ENCODE assay signal across 8 cellular contexts in genomic region chr1:9198538-9199361, GRCh38. TPM values are rescaled to one million over a fixed set of nuclear protein-coding genes. Genes with fewer than 3 reads are reported as not detected.
A peak's percentile ranks its signal among the peaks of the same experiment; 100 is the strongest.
DNase-seq lines count a peak whose midpoint lies in the region; ATAC-seq and TF ChIP-seq lines count a peak whose summit lies in the region.

No MANE protein-coding gene starts in this region.

- intact Hi-C loops in stomach (cut with DNase I; ENCODE audit: low total_unique reads): loop anchor here (5.0 kb wide), 1 partner anchor 91 kb away; no protein-coding TSS in a partner anchor
- intact Hi-C loops in colonic mucosa (cut with DNase I): no loop called here
- intact Hi-C loops in OCI-LY7 (cut with micrococcal nuclease; ENCODE audit: unreplicated experiment): loop anchor here (5.0 kb wide), 1 partner anchor 191 kb away; no protein-coding TSS in a partner anchor

- TF ChIP-seq POLR2A in stomach (IDR thresholded peaks at IDR 0.05): no peak

- no TSS peak for BruUV-seq in OCI-LY7 (replicated peaks; lab: Mats Ljungman, UMichigan)

- no peak overlapping the region for H3K4me3 Mint-ChIP-seq in activated CD4-positive, alpha-beta T cell treated with anti-CD3 and anti-CD28 coated beads, Interleukin-2, amount 10 ng/mL, durations not matched to agents 7 days and 5 days
- peak overlapping the region; percentile 50 to 57 for H3K4me3 Mint-ChIP-seq in activated T-cell treated with anti-CD3 and anti-CD28 coated beads, Interleukin-2, amount 50 U/mL, for 72 hours

- no peaks in the 10 kb centered on the region for H4K20me1 ChIP-seq in OCI-LY7 (ENCODE audit: insufficient read depth, low read length)

- H3K27me3 ChIP-seq in iPS-20b (ENCODE audit: insufficient read depth, low read length): peaks cover 73% of the 10 kb centered on the region
- peaks cover 6 to 73% (median 68%) of the 10 kb centered on the region in 3 donors for H3K27me3 ChIP-seq in stomach
- H3K27me3 ChIP-seq in colonic mucosa: peaks cover 64% of the 10 kb centered on the region

- H3K9ac ChIP-seq in iPS-20b (ENCODE audit: low read depth, low read length): no peak overlapping the region
- no peak overlapping the region for H3K9ac ChIP-seq in colonic mucosa (ENCODE audit: low read depth in 2 of 2, low read length in 2 of 2)

- H3K27ac ChIP-seq in iPS-20b (ENCODE audit: low read length) (no peak overlapping the region), stomach (no peak overlapping the region), colonic mucosa (no peak overlapping the region), OCI-LY7 (ENCODE audit: low read depth, low read length, poor library complexity, severe bottlenecking) (no peak overlapping the region)

- DNase-seq in activated CD4-positive, alpha-beta T cell treated with anti-CD3 and anti-CD28 coated beads for 48 hours: peak; percentile 27
- no peak for DNase-seq in activated CD4-positive, alpha-beta T cell treated with anti-CD3 and anti-CD28 coated beads, Interleukin-2, amount 10 ng/mL, durations not matched to agents 7 days and 5 days
- DNase-seq in activated T-cell treated with anti-CD3 and anti-CD28 coated beads, Interleukin-2, amount 50 U/mL, for 72 hours: peak in 1 of 2 donors; percentile 28
- DNase-seq in stomach (no peak), colonic mucosa (no peak), 8988T (no peak), OCI-LY7 (ENCODE audit: low spot score) (no peak)

- no peak overlapping the region for H3K27ac Mint-ChIP-seq in activated CD4-positive, alpha-beta T cell treated with anti-CD3 and anti-CD28 coated beads, Interleukin-2, amount 10 ng/mL, durations not matched to agents 7 days and 5 days
- no peak overlapping the region for H3K27ac Mint-ChIP-seq in activated T-cell treated with anti-CD3 and anti-CD28 coated beads, Interleukin-2, amount 50 U/mL, for 72 hours

- H3K4me1 ChIP-seq in iPS-20b (ENCODE audit: insufficient read depth, low read length) (peaks cover 7% of the 10 kb centered on the region; the same call in 1 of the 2 replicates), stomach (peaks cover 30 to 54% (median 38%) of the 10 kb centered on the region in 4 donors), colonic mucosa (peaks cover 3% of the 10 kb centered on the region), OCI-LY7 (ENCODE audit: insufficient read depth, low read length, poor library complexity, severe bottlenecking) (peaks cover 3% of the 10 kb centered on the region)

- TF ChIP-seq CTCF in stomach (IDR thresholded peaks at IDR 0.05): peak in 2 of 7 experiments; percentile 11 to 12
- no peak for TF ChIP-seq CTCF in colonic mucosa (IDR thresholded peaks at IDR 0.05)
- TF ChIP-seq CTCF in OCI-LY7 (conservative IDR thresholded peaks at IDR 0.05; ENCODE audit: low read length): no peak

- no peak for TF ChIP-seq EP300 in stomach (IDR thresholded peaks at IDR 0.05)

- peaks cover 72% of the 10 kb centered on the region for H3K27me3 Mint-ChIP-seq in activated CD4-positive, alpha-beta T cell treated with anti-CD3 and anti-CD28 coated beads, Interleukin-2, amount 10 ng/mL, durations not matched to agents 7 days and 5 days
- H3K27me3 Mint-ChIP-seq in activated T-cell treated with anti-CD3 and anti-CD28 coated beads, Interleukin-2, amount 50 U/mL, for 72 hours (ENCODE audit: low read depth): peaks cover 70% of the 10 kb centered on the region

- 19 to 62% (median 21%) methylated on average over 19 to 54 of the region's 54 CpGs for WGBS in stomach, 5 donors

- no peaks in the 10 kb centered on the region for H3K36me3 ChIP-seq in iPS-20b (ENCODE audit: insufficient read depth, low read depth, low read length)
- H3K36me3 ChIP-seq in stomach: no peaks in the 10 kb centered on the region
- H3K36me3 ChIP-seq in colonic mucosa: no peaks in the 10 kb centered on the region
- H3K36me3 ChIP-seq in OCI-LY7 (ENCODE audit: insufficient read depth, low read length): no peaks in the 10 kb centered on the region

- no peaks in the 10 kb centered on the region for H3K36me3 Mint-ChIP-seq in activated CD4-positive, alpha-beta T cell treated with anti-CD3 and anti-CD28 coated beads, Interleukin-2, amount 10 ng/mL, durations not matched to agents 7 days and 5 days (ENCODE audit: low read depth)
- no peaks in the 10 kb centered on the region for H3K36me3 Mint-ChIP-seq in activated T-cell treated with anti-CD3 and anti-CD28 coated beads, Interleukin-2, amount 50 U/mL, for 72 hours (ENCODE audit: insufficient read depth in 2 of 2)

- no peaks in the 10 kb centered on the region for H3K9me2 ChIP-seq in OCI-LY7 (ENCODE audit: insufficient read depth, low read length)

- peak; percentile 10 to 26 for ATAC-seq in activated T-cell treated with anti-CD3 and anti-CD28 coated beads, Interleukin-2, amount 50 U/mL, for 72 hours (replicated peaks in 1 of 2)

- H3K79me2 ChIP-seq in OCI-LY7 (ENCODE audit: insufficient read depth, low read depth, low read length): no peaks in the 10 kb centered on the region

- CTCF ChIA-PET in activated CD4-positive, alpha-beta T cell treated with anti-CD3 and anti-CD28 coated beads, Interleukin-2, amount 10 ng/mL, durations not matched to agents 7 days and 5 days (lab: Charles Lee): interaction anchor here (1.4 to 1.5 kb wide), 2 partner anchors 15 to 36 kb away, joined by 3 read pairs; partner anchors contain the start of gene H6PD
- CTCF ChIA-PET in OCI-LY7 (lab: Charles Lee; ENCODE audit: unreplicated experiment): no interaction called here

- no peak overlapping the region for H2AFZ ChIP-seq in OCI-LY7 (ENCODE audit: low read length)

- H3K4me3 ChIP-seq in iPS-20b (ENCODE audit: low read length) (peak overlapping the region; percentile 62; the same call in 1 of the 2 replicates), stomach (peak overlapping the region in 3 of 4 donors; percentile 0 to 21 (median 11)), colonic mucosa (no peak overlapping the region), OCI-LY7 (ENCODE audit: low read depth, low read length, poor library complexity, severe bottlenecking) (no peak overlapping the region)

- POLR2A ChIA-PET in activated CD4-positive, alpha-beta T cell treated with anti-CD3 and anti-CD28 coated beads, Interleukin-2, amount 10 ng/mL, durations not matched to agents 7 days and 5 days (lab: Charles Lee): no interaction called here
- POLR2A ChIA-PET in OCI-LY7 (lab: Charles Lee): no interaction called here

- H3K4me2 ChIP-seq in OCI-LY7 (ENCODE audit: low read length): no peak overlapping the region

- no peaks in the 10 kb centered on the region for H3K9me3 Mint-ChIP-seq in activated CD4-positive, alpha-beta T cell treated with anti-CD3 and anti-CD28 coated beads, Interleukin-2, amount 10 ng/mL, durations not matched to agents 7 days and 5 days
- H3K9me3 Mint-ChIP-seq in activated T-cell treated with anti-CD3 and anti-CD28 coated beads, Interleukin-2, amount 50 U/mL, for 72 hours: no peaks in the 10 kb centered on the region

- H3K4me1 Mint-ChIP-seq in activated CD4-positive, alpha-beta T cell treated with anti-CD3 and anti-CD28 coated beads, Interleukin-2, amount 10 ng/mL, durations not matched to agents 7 days and 5 days: peaks cover 40% of the 10 kb centered on the region
- H3K4me1 Mint-ChIP-seq in activated T-cell treated with anti-CD3 and anti-CD28 coated beads, Interleukin-2, amount 50 U/mL, for 72 hours (ENCODE audit: low read depth): peaks cover 52% of the 10 kb centered on the region

- H3K9me3 ChIP-seq in iPS-20b (ENCODE audit: insufficient read depth, low read depth, low read length) (no peaks in the 10 kb centered on the region), stomach (no peaks in the 10 kb centered on the region), colonic mucosa (no peaks in the 10 kb centered on the region), OCI-LY7 (ENCODE audit: low read length) (no peaks in the 10 kb centered on the region)

RNA-seq across cellular contexts. Expression of gene H6PD, which starts 35.8 kb away (rescaled TPM):
- 10 to 100 TPM; 15.1 to 15.3 TPM for total RNA-seq in activated CD4-positive, alpha-beta T cell treated with anti-CD3 and anti-CD28 coated beads, Interleukin-2, amount 10 ng/mL, durations not matched to agents 7 days and 5 days
- total RNA-seq in activated T-cell treated with anti-CD3 and anti-CD28 coated beads, Interleukin-2, amount 50 U/mL, for 72 hours: 10 to 100 TPM; 20.2 to 21.0 TPM
- total RNA-seq in stomach: 10 to 100 TPM; 17.9 to 54.3 (median 34.9) TPM
- 1 to 10 TPM; 3.2 to 9.2 (median 7.5) TPM for polyA plus RNA-seq in stomach
- total RNA-seq in colonic mucosa: 10 to 100 TPM; 20.8 to 24.7 TPM
- 8.2 and 8.5 TPM in 2 replicates for total RNA-seq in OCI-LY7 (2014; rRNA removed; shearing (Covaris generic))
- 22.1 TPM in 2 replicates for total RNA-seq in OCI-LY7 (2022)

Comparison
In these comparisons a context has a peak if more than half of its experiments do, and no peak if none do; other contexts are left out.
1. H3K4me3 ChIP-seq: peak in iPS-20b (single experiment) and stomach (3 of 4); none in colonic mucosa (single experiment) and OCI-LY7 (single experiment).